In the genomic region with DNA sequence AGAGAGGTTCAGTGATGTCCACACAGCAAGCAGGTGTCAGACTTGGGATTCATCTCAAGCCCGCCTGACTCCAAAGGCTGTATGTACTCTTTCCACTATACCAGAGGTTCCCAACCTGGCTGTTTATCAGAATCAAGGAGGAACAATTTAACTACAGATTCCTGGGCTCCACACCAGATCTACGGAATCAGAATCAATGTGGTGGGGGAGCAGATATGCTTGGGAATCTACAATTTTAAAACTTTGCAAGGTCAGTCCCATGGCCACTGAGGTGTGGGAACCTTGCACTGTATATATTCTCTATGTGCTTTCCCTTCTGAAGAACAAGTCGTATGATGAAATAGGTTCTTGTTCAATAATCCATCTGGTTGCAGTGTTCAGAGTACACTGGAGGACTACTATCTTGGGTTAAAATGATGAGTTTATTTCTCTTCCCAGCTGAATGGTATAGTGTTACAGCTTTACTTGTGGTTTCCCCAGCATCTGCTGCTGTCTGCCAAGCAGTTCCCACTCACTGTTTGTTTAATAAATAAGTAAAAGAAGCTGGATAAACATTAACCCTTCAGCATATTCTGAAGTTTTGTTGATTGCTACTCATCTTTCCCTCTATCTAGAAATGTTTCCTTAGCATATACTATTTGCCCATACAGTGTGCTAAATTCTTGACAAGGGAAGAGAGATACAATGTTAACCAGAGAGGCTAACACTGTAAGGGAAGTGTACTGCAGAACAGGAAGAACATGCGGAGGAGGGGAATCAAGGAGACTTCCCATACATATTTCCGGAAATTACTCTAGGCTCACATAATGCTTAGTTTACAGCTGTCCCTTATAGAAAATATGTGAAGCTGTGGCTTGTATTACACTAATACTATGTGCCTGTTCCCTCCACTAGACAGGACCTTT, we compare ENCODE assay signal across 10 cellular contexts. TPM values are rescaled to one million over a fixed set of nuclear protein-coding genes. Genes with fewer than 3 reads are reported as not detected.
A peak's percentile ranks its signal among the peaks of the same experiment; 100 is the strongest.
DNase-seq lines count a peak whose midpoint lies in the region; ATAC-seq and TF ChIP-seq lines count a peak whose summit lies in the region.
"Had no signal": no experiment of that assay in that cellular context is flagged by ENCODE, and none has a peak within 500 bp of the region (broad histone marks: within the 10 kb centered on the region; RNA-seq: fewer than 3 reads in every experiment).

No MANE protein-coding gene starts in this region.

- H3K9me2 ChIP-seq in DOHH2 (replicated peaks; ENCODE audit: control insufficient read depth, low read length) (no peaks in the 10 kb centered on the region), Karpas-422 (replicated peaks; ENCODE audit: insufficient read depth, low read length) (no peaks in the 10 kb centered on the region)

- ATAC-seq in HG02840 (IDR thresholded peaks at IDR 0.05; ENCODE audit: low FRiP score, unreplicated experiment), result no peak

- H3K4me3 ChIP-seq in DOHH2 (ENCODE audit: low read length) (peak overlapping the region; percentile 40), Karpas-422 (ENCODE audit: low read length) (no peak overlapping the region)
- H3K4me3 ChIP-seq: coronary artery had no signal

- H4K20me1 ChIP-seq in DOHH2 (ENCODE audit: control insufficient read depth, insufficient read depth, low read depth, low read length) (peaks cover 2% of the 10 kb centered on the region; the same call in 1 of the 2 replicates), Karpas-422 (ENCODE audit: insufficient read depth, low read depth, low read length) (no peaks in the 10 kb centered on the region)

- in situ Hi-C loops in G401 (cut with HindIII; ENCODE audit: low sequenced_read_pairs), result no loop called here

- H2AFZ ChIP-seq in Karpas-422 (ENCODE audit: low read length), result no peak overlapping the region

- H3K27me3 ChIP-seq in DOHH2 (ENCODE audit: control insufficient read depth, low read length) (no peaks in the 10 kb centered on the region), Karpas-422 (ENCODE audit: low read length) (no peaks in the 10 kb centered on the region)

- H3K79me2 ChIP-seq in DOHH2 (ENCODE audit: control insufficient read depth, low read length) (peaks cover 98% of the 10 kb centered on the region), Karpas-422 (ENCODE audit: low read length) (peaks cover 99% of the 10 kb centered on the region)

- H3K9me3 ChIP-seq in DOHH2 (ENCODE audit: control insufficient read depth, insufficient read depth, low read length) (no peaks in the 10 kb centered on the region), Karpas-422 (ENCODE audit: low read length) (peaks cover 6% of the 10 kb centered on the region)

- H3K36me3 ChIP-seq in DOHH2 (ENCODE audit: control insufficient read depth, low read length), result peaks cover 58% of the 10 kb centered on the region
- peaks cover 34% of the 10 kb centered on the region for H3K36me3 ChIP-seq in Karpas-422 (ENCODE audit: insufficient read depth, low read length)

- H3K4me2 ChIP-seq in DOHH2 (ENCODE audit: low read length) (peak overlapping the region; percentile 53), Karpas-422 (ENCODE audit: low read depth, low read length, poor library complexity, severe bottlenecking) (no peak overlapping the region)

- H3F3A ChIP-seq in DOHH2 (ENCODE audit: control insufficient read depth, insufficient read depth), result no peaks in the 10 kb centered on the region

- no peak for TF ChIP-seq CTCF in DOHH2 (IDR thresholded peaks at IDR 0.05; ENCODE audit: low read depth, low read length, poor library complexity, severe bottlenecking)

- DNase-seq in M059J (ENCODE audit: low read depth) (peak; percentile 59), brain pericyte (ENCODE audit: low read depth, low spot score) (peak; percentile 90), non-pigmented ciliary epithelial cell (ENCODE audit: low read depth) (peak; percentile 53), G401 (ENCODE audit: low spot score) (no peak), SHP77 (lab: John Stamatoyannopoulos, UW) (no peak), Karpas-422 (no peak)
- DNase-seq: NCI-H146 had no signal

- H3K4me1 ChIP-seq in DOHH2 (ENCODE audit: control insufficient read depth, low read length) (peaks cover 27% of the 10 kb centered on the region), Karpas-422 (ENCODE audit: low read length) (peaks cover 10% of the 10 kb centered on the region)

- H3K9ac ChIP-seq in Karpas-422 (ENCODE audit: low read length), result no peak overlapping the region

- H3K27ac ChIP-seq in DOHH2 (ENCODE audit: low read depth, low read length) (no peak overlapping the region; the same call in 1 of the 2 replicates), Karpas-422 (ENCODE audit: low read length) (no peak overlapping the region)
- H3K27ac ChIP-seq: coronary artery had no signal

RNA-seq across cellular contexts. Expression of gene TTI1, which starts 9.8 kb away (rescaled TPM):
- total RNA-seq in M059J (2014; rRNA removed; shearing (Covaris generic)), result 24.2 and 40.3 TPM in 2 replicates
- total RNA-seq in G401 (2014; rRNA removed; shearing (Covaris generic)), result 32.9 and 37.7 TPM in 2 replicates
- total RNA-seq in Karpas-422 (2014; rRNA removed; shearing (Covaris generic); ENCODE audit: low replicate concordance), result 22.7 and 38.3 TPM in 2 replicates

RNA-seq across cellular contexts. Expression of gene RPRD1B, which starts 10.1 kb away (rescaled TPM):
- 22.8 and 35.5 TPM in 2 replicates for total RNA-seq in M059J (2014; rRNA removed; shearing (Covaris generic))
- 7.2 and 13.8 TPM in 2 replicates for total RNA-seq in G401 (2014; rRNA removed; shearing (Covaris generic))
- total RNA-seq in Karpas-422 (2014; rRNA removed; shearing (Covaris generic); ENCODE audit: low replicate concordance), result 20.3 and 68.2 TPM in 2 replicates

Comparison
In these comparisons a context has a peak if more than half of its experiments do, and no peak if none do; other contexts are left out.
1. DNase-seq: peak in M059J (single experiment), brain pericyte (single experiment) and non-pigmented ciliary epithelial cell (single experiment); none in G401 (single experiment), SHP77 (0 of 2) and Karpas-422 (single experiment).